Comparison of ENCODE assay signal across 15 cellular contexts in the genomic region with DNA sequence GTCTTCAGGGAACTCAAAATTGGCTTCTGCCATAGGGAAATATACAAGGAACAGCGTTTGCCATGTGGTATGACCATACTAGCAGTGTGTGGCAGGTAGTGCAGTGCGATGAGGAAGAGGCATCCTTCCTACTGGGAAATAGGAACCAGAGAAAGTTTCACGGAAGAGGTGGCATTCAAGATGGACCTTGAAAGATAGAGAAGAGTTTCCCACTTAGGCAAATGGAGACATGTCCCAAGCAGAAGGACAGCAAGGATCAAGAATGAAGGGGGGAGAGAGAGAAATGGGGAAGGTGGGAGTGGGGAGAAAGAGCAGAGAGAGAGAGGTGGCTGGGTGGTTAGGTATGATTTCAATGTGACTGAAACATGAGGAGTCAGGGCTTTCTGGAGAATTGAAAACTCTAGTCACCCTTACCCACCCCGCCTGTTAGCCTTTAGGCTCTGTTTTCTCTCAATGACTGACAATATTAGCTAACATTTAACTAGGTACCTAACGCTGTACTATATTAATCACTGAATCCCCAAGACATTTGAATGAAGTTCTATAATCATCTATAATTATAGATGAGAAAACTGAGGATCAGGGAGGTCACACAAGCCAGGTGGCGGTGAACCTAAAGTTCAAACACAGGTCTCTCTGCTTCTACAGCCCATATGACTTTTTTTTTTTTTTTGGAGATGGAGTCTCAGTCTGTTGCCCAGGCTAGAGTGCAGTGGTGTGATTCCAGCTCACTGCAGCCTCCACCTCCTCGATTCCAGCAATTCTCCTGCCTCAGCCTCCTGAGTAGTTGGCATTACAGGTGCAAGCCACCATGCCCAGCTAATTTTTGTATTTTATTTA.
DNase-seq lines count a peak whose midpoint lies in the region; ATAC-seq and TF ChIP-seq lines count a peak whose summit lies in the region.
"Had no signal": no experiment of that assay in that cellular context is flagged by ENCODE, and none has a peak within 500 bp of the region (broad histone marks: within the 10 kb centered on the region; RNA-seq: fewer than 3 reads in every experiment).

No MANE protein-coding gene starts in this region.

- DNase-seq in NCI-H69 (lab: John Stamatoyannopoulos, UW) = peak; percentile 76
- DNase-seq in sigmoid colon = peak; percentile 8
- DNase-seq in stimulated activated CD4-positive, alpha-beta T cell treated with anti-CD3 and anti-CD28 coated beads, Interleukin-1b, Interleukin-23, amount 100 ng/mL, for 48 hours = no peak
- DNase-seq in HAP-1 (ENCODE audit: low spot score in 2 of 2) = no peak
- DNase-seq: activated naive CD4-positive, alpha-beta T cell; effector CD4-positive, alpha-beta T cell; NCI-H1092 treated with DMSO at 0.1 percent for 48 hours; stimulated activated naive CD4-positive, alpha-beta T cell; uterus had no signal

- intact Hi-C loops in sigmoid colon (cut with DNase I) = no loop called here

- no peaks in the 10 kb centered on the region for H3K4me1 ChIP-seq in sigmoid colon
- H3K4me1 ChIP-seq in HAP-1 = no peaks in the 10 kb centered on the region
- H3K4me1 ChIP-seq: uterus had no signal

- H3K4me3 ChIP-seq in sigmoid colon (no peak overlapping the region), HAP-1 (no peak overlapping the region)
- H3K4me3 ChIP-seq: SJSA1, uterus had no signal

- TF ChIP-seq EP300 in sigmoid colon (IDR thresholded peaks at IDR 0.05) = no peak

- no peak for TF ChIP-seq CTCF in sigmoid colon (IDR thresholded peaks at IDR 0.05)

- in situ Hi-C loops in HAP-1 (cut with MboI; ENCODE audit: low sequenced_read_pairs) = no loop called here

- H3K9me3 ChIP-seq in sigmoid colon (no peaks in the 10 kb centered on the region), HAP-1 (no peaks in the 10 kb centered on the region)
- H3K9me3 ChIP-seq: neutrophil, SJSA1, uterus had no signal

- H3K27me3 ChIP-seq in sigmoid colon = no peaks in the 10 kb centered on the region
- no peaks in the 10 kb centered on the region for H3K27me3 ChIP-seq in HAP-1 (ENCODE audit: low read depth)
- H3K27me3 ChIP-seq: SJSA1, uterus had no signal

- no peaks in the 10 kb centered on the region for H3K36me3 ChIP-seq in sigmoid colon
- no peaks in the 10 kb centered on the region for H3K36me3 ChIP-seq in HAP-1 (replicated peaks)
- H3K36me3 ChIP-seq: neutrophil, SJSA1, uterus had no signal

- 83 to 93% methylated on average over 7 of the region's 7 CpGs for WGBS in sigmoid colon, 2 donors

- TF ChIP-seq POLR2A in GM19099 (IDR thresholded peaks at IDR 0.05; ENCODE audit: extremely low read depth, insufficient read length, low read depth) (peak; percentile 26), sigmoid colon (IDR thresholded peaks at IDR 0.05) (no peak)

- no peak overlapping the region for H3K27ac ChIP-seq in sigmoid colon
- H3K27ac ChIP-seq: C4-2B, neutrophil, SJSA1, uterus had no signal

- ATAC-seq in HG02840 (IDR thresholded peaks at IDR 0.05; ENCODE audit: low FRiP score, unreplicated experiment) = peak; percentile 30
- no peak for ATAC-seq in HG03439 (IDR thresholded peaks at IDR 0.05; ENCODE audit: unreplicated experiment)

Comparison
In these comparisons a context has a peak if more than half of its experiments do, and no peak if none do; other contexts are left out.
1. DNase-seq: peak in NCI-H69 (single experiment) and sigmoid colon (single experiment); none in stimulated activated CD4-positive, alpha-beta T cell treated with anti-CD3 and anti-CD28 coated beads, Interleukin-1b, Interleukin-23, amount 100 ng/mL, for 48 hours (single experiment) and HAP-1 (0 of 2).